In the genomic region with DNA sequence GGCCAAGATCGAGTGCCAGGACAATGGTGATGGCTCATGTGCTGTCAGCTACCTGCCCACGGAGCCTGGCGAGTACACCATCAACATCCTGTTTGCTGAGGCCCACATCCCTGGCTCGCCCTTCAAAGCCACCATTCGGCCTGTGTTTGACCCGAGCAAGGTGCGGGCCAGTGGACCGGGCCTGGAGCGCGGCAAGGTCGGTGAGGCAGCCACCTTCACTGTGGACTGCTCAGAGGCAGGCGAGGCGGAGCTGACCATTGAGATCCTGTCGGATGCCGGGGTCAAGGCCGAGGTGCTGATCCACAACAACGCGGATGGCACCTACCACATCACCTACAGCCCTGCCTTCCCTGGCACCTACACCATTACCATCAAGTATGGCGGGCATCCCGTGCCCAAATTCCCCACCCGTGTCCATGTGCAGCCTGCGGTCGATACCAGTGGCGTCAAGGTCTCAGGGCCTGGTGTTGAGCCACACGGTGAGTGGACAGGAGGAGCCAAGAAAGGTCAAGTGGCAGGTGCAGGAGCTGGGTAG, we compare ENCODE assay signal across 1 cellular context.
TF ChIP-seq lines count a peak whose summit lies in the region.

No MANE protein-coding gene starts in this region.

TF ChIP-seq in endothelial cell of umbilical vein, 7 proteins besides CTCF, POLR2A, EP300 and RAD21:
- TF ChIP-seq MYC (IDR thresholded peaks at IDR 0.05; ENCODE audit: low read depth, low read length) (no peak), EZH2 (IDR thresholded peaks at IDR 0.05; ENCODE audit: borderline replicate concordance, low read depth, low read length, severe bottlenecking) (no peak), FOS (IDR thresholded peaks at IDR 0.05; ENCODE audit: borderline replicate concordance, insufficient read depth, low read length) (no peak), JUN (IDR thresholded peaks at IDR 0.05; ENCODE audit: borderline replicate concordance, insufficient read depth, insufficient read length, low read depth) (no peak), GATA2 (IDR thresholded peaks at IDR 0.05; ENCODE audit: insufficient read depth, insufficient read length, low read depth, low read length) (no peak), POLR2AphosphoS5 (IDR thresholded peaks at IDR 0.05; ENCODE audit: insufficient read depth, low read depth, low read length) (no peak)
- TF ChIP-seq, protein P1, sequence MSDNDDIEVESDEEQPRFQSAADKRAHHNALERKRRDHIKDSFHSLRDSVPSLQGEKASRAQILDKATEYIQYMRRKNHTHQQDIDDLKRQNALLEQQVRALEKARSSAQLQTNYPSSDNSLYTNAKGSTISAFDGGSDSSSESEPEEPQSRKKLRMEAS (IDR thresholded peaks at IDR 0.05; ENCODE audit: insufficient read depth, insufficient read length), result no peak
TF ChIP-seq in endothelial cell of umbilical vein: peak in this region for 0.
